Comparison of ENCODE assay signal across 1 cellular context in genomic region chr20:48621256-48622078, GRCh38.
TF ChIP-seq lines count a peak whose summit lies in the region.

No MANE protein-coding gene starts in this region.

TF ChIP-seq in K562, 482 proteins besides CTCF, POLR2A, EP300 and RAD21 (continued from another document and continues in another):
- TF ChIP-seq MGA (IDR thresholded peaks at IDR 0.05): 0 out of 2 replicates have a peak, but pooled peaks have one; percentile 22
- TF ChIP-seq HOXB6 (CRISPR knock-in tag; IDR thresholded peaks at IDR 0.05; ENCODE audit: borderline replicate concordance): no peak
- no peak for TF ChIP-seq TSC22D4 (tag; IDR thresholded peaks at IDR 0.05)
- TF ChIP-seq AFF4 (CRISPR knock-in tag; IDR thresholded peaks at IDR 0.05): no peak
- no peak for TF ChIP-seq BMI1 (IDR thresholded peaks at IDR 0.05; ENCODE audit: low read length)
- no peak for TF ChIP-seq ZNF143 (CRISPR knock-in tag; IDR thresholded peaks at IDR 0.05)
- TF ChIP-seq E2F6 (IDR thresholded peaks at IDR 0.05; ENCODE audit: borderline replicate concordance in 1 of 2, extremely low read depth in 1 of 2, insufficient read depth in 1 of 2, insufficient read length in 1 of 2, low read depth in 1 of 2, low read length in 1 of 2, poor library complexity in 1 of 2, severe bottlenecking in 1 of 2): peak in 1 of 2 experiments; percentile 11
- peak; percentile 65 for TF ChIP-seq GABPA (tag; conservative IDR thresholded peaks at IDR 0.05; ENCODE audit: low read depth)
- no peak for TF ChIP-seq IRF2 (CRISPR knock-in tag; IDR thresholded peaks at IDR 0.05)
- TF ChIP-seq SMAD2 (IDR thresholded peaks at IDR 0.05; ENCODE audit: low read depth, low read length): no peak
- no peak for TF ChIP-seq ZNF347 (CRISPR knock-in tag; IDR thresholded peaks at IDR 0.05; ENCODE audit: low read depth)
- no peak for TF ChIP-seq NCOA4 (IDR thresholded peaks at IDR 0.05; ENCODE audit: partially characterized antibody)
- TF ChIP-seq, protein P1, sequence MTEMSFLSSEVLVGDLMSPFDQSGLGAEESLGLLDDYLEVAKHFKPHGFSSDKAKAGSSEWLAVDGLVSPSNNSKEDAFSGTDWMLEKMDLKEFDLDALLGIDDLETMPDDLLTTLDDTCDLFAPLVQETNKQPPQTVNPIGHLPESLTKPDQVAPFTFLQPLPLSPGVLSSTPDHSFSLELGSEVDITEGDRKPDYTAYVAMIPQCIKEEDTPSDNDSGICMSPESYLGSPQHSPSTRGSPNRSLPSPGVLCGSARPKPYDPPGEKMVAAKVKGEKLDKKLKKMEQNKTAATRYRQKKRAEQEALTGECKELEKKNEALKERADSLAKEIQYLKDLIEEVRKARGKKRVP (CRISPR knock-in tag; IDR thresholded peaks at IDR 0.05): no peak
- peak; percentile 33; the same call in 1 of the 2 replicates for TF ChIP-seq LEF1 (IDR thresholded peaks at IDR 0.05)
- no peak for TF ChIP-seq ZBTB49 (CRISPR knock-in tag; IDR thresholded peaks at IDR 0.05; ENCODE audit: borderline replicate concordance)
- TF ChIP-seq ESRRB (CRISPR knock-in tag; IDR thresholded peaks at IDR 0.05; ENCODE audit: borderline replicate concordance): no peak
- no peak for TF ChIP-seq CHD2 (IDR thresholded peaks at IDR 0.05; ENCODE audit: low read depth, low read length)
- no peak for TF ChIP-seq ZNF41 (CRISPR knock-in tag; conservative IDR thresholded peaks at IDR 0.05)
- no peak for TF ChIP-seq ESRRA (IDR thresholded peaks at IDR 0.05; ENCODE audit: borderline replicate concordance, low read depth)
- TF ChIP-seq MBD2 (IDR thresholded peaks at IDR 0.05; ENCODE audit: borderline replicate concordance, low read depth): 0 out of 2 replicates have a peak, but pooled peaks have one; percentile 12
- no peak for TF ChIP-seq DMBX1 (CRISPR knock-in tag; IDR thresholded peaks at IDR 0.05; ENCODE audit: borderline replicate concordance)
- TF ChIP-seq ZNF311 (CRISPR knock-in tag; IDR thresholded peaks at IDR 0.05): no peak
- TF ChIP-seq ARID3B (CRISPR knock-in tag; IDR thresholded peaks at IDR 0.05; ENCODE audit: borderline replicate concordance): no peak
- no peak for TF ChIP-seq CREB3L1 (IDR thresholded peaks at IDR 0.05; ENCODE audit: borderline replicate concordance, low read depth)
- no peak for TF ChIP-seq BRF2 (IDR thresholded peaks at IDR 0.05; ENCODE audit: borderline replicate concordance, insufficient read depth, insufficient read length)
- TF ChIP-seq ZNF707 (CRISPR knock-in tag; conservative IDR thresholded peaks at IDR 0.05): no peak
- TF ChIP-seq, protein P2, sequence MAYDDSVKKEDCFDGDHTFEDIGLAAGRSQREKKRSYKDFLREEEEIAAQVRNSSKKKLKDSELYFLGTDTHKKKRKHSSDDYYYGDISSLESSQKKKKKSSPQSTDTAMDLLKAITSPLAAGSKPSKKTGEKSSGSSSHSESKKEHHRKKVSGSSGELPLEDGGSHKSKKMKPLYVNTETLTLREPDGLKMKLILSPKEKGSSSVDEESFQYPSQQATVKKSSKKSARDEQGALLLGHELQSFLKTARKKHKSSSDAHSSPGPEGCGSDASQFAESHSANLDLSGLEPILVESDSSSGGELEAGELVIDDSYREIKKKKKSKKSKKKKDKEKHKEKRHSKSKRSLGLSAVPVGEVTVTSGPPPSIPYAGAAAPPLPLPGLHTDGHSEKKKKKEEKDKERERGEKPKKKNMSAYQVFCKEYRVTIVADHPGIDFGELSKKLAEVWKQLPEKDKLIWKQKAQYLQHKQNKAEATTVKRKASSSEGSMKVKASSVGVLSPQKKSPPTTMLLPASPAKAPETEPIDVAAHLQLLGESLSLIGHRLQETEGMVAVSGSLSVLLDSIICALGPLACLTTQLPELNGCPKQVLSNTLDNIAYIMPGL (CRISPR knock-in tag; IDR thresholded peaks at IDR 0.05): no peak
